Comparison of ENCODE assay signal across 25 cellular contexts in the genomic region with DNA sequence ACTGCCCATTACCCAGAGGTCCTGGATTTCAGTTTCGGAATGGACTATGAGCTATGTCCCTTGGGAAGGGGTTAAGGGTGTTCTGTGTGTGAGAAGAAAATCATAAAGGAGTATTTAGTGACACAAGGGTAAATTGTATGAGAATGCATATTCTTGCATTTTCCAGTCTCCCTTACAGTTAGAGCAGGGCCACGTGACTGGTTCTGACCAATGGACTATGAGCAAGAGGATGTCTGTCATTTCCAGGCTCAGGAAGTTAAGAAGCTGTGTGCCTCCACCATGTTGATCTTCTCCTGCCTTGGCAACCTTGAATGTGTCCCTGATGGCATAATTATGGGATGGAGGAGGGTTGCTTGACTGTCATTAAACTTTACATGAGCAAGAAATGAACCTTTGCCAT.
"Had no signal": no experiment of that assay in that cellular context is flagged by ENCODE, and none has a peak within 500 bp of the region (broad histone marks: within the 10 kb centered on the region; RNA-seq: fewer than 3 reads in every experiment).

No MANE protein-coding gene starts in this region.

- H3K27me3 ChIP-seq: esophagus muscularis mucosa, gastroesophageal sphincter, heart left ventricle, hepatocyte, left lung, neural progenitor cell, right atrium auricular region, sigmoid colon, testis had no signal

- H3K4me3 ChIP-seq: coronary artery, esophagus muscularis mucosa, gastroesophageal sphincter, heart left ventricle, hepatocyte, left lung, neural progenitor cell, prostate gland, right atrium auricular region, sigmoid colon, testis, tibial artery had no signal

- H3K9ac ChIP-seq: neural progenitor cell had no signal

- FAIRE-seq: endothelial cell of umbilical vein, islet of Langerhans had no signal

- H3K79me2 ChIP-seq: hepatocyte had no signal

- ATAC-seq: gastroesophageal sphincter; heart left ventricle; left cardiac atrium; left lung; naive thymus-derived CD4-positive, alpha-beta T cell; stimulated activated memory B cell treated with anti-CD40 and anti-IgM and Interleukin-4, amounts not matched to agents 10 μg/mL and 1 μg/mL and 100 μg/mL, for 72 hours; stimulated activated naive CD8-positive, alpha-beta T cell treated with anti-CD3 and anti-CD28 coated beads, Interleukin-15, Interleukin-2, amounts not matched to agents 100 U/mL and 50 U/mL, for 24 hours had no signal

- H3K4me1 ChIP-seq: esophagus muscularis mucosa, foreskin keratinocyte, gastroesophageal sphincter, left lung, neural progenitor cell, prostate gland, right atrium auricular region, sigmoid colon, testis, tibial artery had no signal

- DNase-seq: dermis blood vessel endothelial cell; effector memory CD4-positive, alpha-beta T cell; foreskin keratinocyte; heart left ventricle; left cardiac atrium; left lung; mesenchymal stem cell; naive thymus-derived CD4-positive, alpha-beta T cell; sigmoid colon; stimulated activated CD4-positive, alpha-beta T cell treated with anti-CD3 and anti-CD28 coated beads, Interleukin-2, amount 100 ng/mL, for 24 hours; stimulated activated CD4-positive, alpha-beta T cell treated with anti-CD3 and anti-CD28 coated beads, Interleukin-4, amount 100 ng/mL, for 24 hours; stimulated activated naive CD8-positive, alpha-beta T cell treated with anti-CD3 and anti-CD28 coated beads, Interleukin-15, Interleukin-2, amounts not matched to agents 100 U/mL and 50 U/mL, for 24 hours; substantia nigra; testis; tibial artery had no signal

- H3K9me3 ChIP-seq: esophagus muscularis mucosa, gastroesophageal sphincter, heart left ventricle, left lung, prostate gland, right atrium auricular region, sigmoid colon, testis, tibial artery had no signal

- H2AFZ ChIP-seq: hepatocyte, neural progenitor cell had no signal

- H3K27ac ChIP-seq: coronary artery, esophagus muscularis mucosa, foreskin keratinocyte, gastroesophageal sphincter, heart left ventricle, hepatocyte, left lung, neural progenitor cell, prostate gland, right atrium auricular region, sigmoid colon, testis, tibial artery had no signal

- H3K36me3 ChIP-seq: esophagus muscularis mucosa, gastroesophageal sphincter, heart left ventricle, left lung, prostate gland, right atrium auricular region, sigmoid colon, tibial artery had no signal

- H3K4me2 ChIP-seq: hepatocyte, neural progenitor cell had no signal
